Comparison of ENCODE assay signal across 13 cellular contexts in genomic region chr7:116357776-116358670, GRCh38.
DNase-seq lines count a peak whose midpoint lies in the region; ATAC-seq, FAIRE-seq and TF ChIP-seq lines count a peak whose summit lies in the region.
"Had no signal": no experiment of that assay in that cellular context is flagged by ENCODE, and none has a peak within 500 bp of the region (broad histone marks: within the 10 kb centered on the region; RNA-seq: fewer than 3 reads in every experiment).

No MANE protein-coding gene starts in this region.

- no peak overlapping the region for H3K27ac Mint-ChIP-seq in activated naive CD4-positive, alpha-beta T cell treated with anti-CD3 and anti-CD28 coated beads, Interleukin-2, amount 50 U/mL, for 72 hours
- H3K27ac Mint-ChIP-seq: activated CD4-positive, alpha-beta T cell treated with anti-CD3 and anti-CD28 coated beads, Interleukin-2, amount 10 ng/mL, durations not matched to agents 24 days and 14 days; activated naive CD8-positive, alpha-beta T cell; CD8-positive, alpha-beta T cell had no signal

- H3K27me3 ChIP-seq in RWPE2 (ENCODE audit: insufficient read depth, poor library complexity, severe bottlenecking) = no peaks in the 10 kb centered on the region

- H3K9ac ChIP-seq in kidney (ENCODE audit: low read length in 2 of 2) = no peak overlapping the region

- intact Hi-C loops in kidney (cut with DNase I) = no loop called here

- ATAC-seq in RWPE2 (ENCODE audit: low read depth) = no peak
- ATAC-seq in activated naive CD4-positive, alpha-beta T cell treated with anti-CD3 and anti-CD28 coated beads, Interleukin-2, amount 50 U/mL, for 72 hours = no peak
- ATAC-seq: CD8-positive, alpha-beta T cell had no signal

- H3K27ac ChIP-seq in RWPE2 (ENCODE audit: poor library complexity, severe bottlenecking) = peak overlapping the region; percentile 99
- H3K27ac ChIP-seq in kidney (ENCODE audit: low read depth in 2 of 2, low read length in 2 of 2) = no peak overlapping the region

- H3K4me1 ChIP-seq in RWPE2 (ENCODE audit: insufficient read depth, poor library complexity, severe bottlenecking) (peaks cover 55% of the 10 kb centered on the region), kidney (ENCODE audit: control insufficient read depth in 1 of 2, insufficient read depth in 1 of 2, low read depth in 1 of 2, low read length in 2 of 2) (peaks cover 0 to 2% of the 10 kb centered on the region in 2 donors)

- no peaks in the 10 kb centered on the region for H3K36me3 ChIP-seq in RWPE2 (ENCODE audit: low read depth)
- H3K36me3 ChIP-seq in kidney (ENCODE audit: control insufficient read depth in 1 of 2, insufficient read depth in 2 of 2, low read length in 2 of 2) = no peaks in the 10 kb centered on the region

- H3K9me3 Mint-ChIP-seq in activated naive CD4-positive, alpha-beta T cell treated with anti-CD3 and anti-CD28 coated beads, Interleukin-2, amount 50 U/mL, for 72 hours = no peaks in the 10 kb centered on the region
- H3K9me3 Mint-ChIP-seq: activated CD4-positive, alpha-beta T cell treated with anti-CD3 and anti-CD28 coated beads, Interleukin-2, amount 10 ng/mL, durations not matched to agents 24 days and 14 days; CD8-positive, alpha-beta T cell had no signal

- no peak for FAIRE-seq in kidney (lab: Jason Lieb, UNC)

- H3K4me3 ChIP-seq in RWPE2 (ENCODE audit: severe bottlenecking) (no peak overlapping the region), fibroblast of mammary gland (ENCODE audit: control insufficient read depth, low read depth, low read length) (no peak overlapping the region), kidney (ENCODE audit: low read length in 2 of 2) (no peak overlapping the region)
- H3K4me3 ChIP-seq: skin epidermis had no signal

- H3K36me3 Mint-ChIP-seq in activated naive CD4-positive, alpha-beta T cell treated with anti-CD3 and anti-CD28 coated beads, Interleukin-2, amount 50 U/mL, for 72 hours = no peaks in the 10 kb centered on the region
- H3K36me3 Mint-ChIP-seq: activated naive CD8-positive, alpha-beta T cell; CD8-positive, alpha-beta T cell; mesothelial cell of epicardium had no signal

- TF ChIP-seq CTCF in RWPE2 (IDR thresholded peaks at IDR 0.05; ENCODE audit: poor library complexity, severe bottlenecking) = no peak
- no peak for TF ChIP-seq CTCF in fibroblast of mammary gland (conservative IDR thresholded peaks at IDR 0.05; ENCODE audit: control insufficient read depth, insufficient read depth, low read depth, low read length)
- no peak for TF ChIP-seq CTCF in kidney (IDR thresholded peaks at IDR 0.05; ENCODE audit: borderline replicate concordance, extremely low read depth, insufficient read depth)

- DNase-seq in COLO829 (ENCODE audit: low spot score) = peak; percentile 26
- DNase-seq in RWPE2 (ENCODE audit: low spot score) = no peak
- peak; percentile 79 for DNase-seq in fibroblast of mammary gland (ENCODE audit: low read depth)
- peak; percentile 69 for DNase-seq in renal cortical epithelial cell (ENCODE audit: low read depth)
- DNase-seq in activated CD4-positive, alpha-beta T cell treated with anti-CD3 and anti-CD28 coated beads, Interleukin-2, amount 50 U/mL, for 48 hours = no peak
- no peak for DNase-seq in NCI-H1092 (lab: John Stamatoyannopoulos, UW)
- no peak for DNase-seq in kidney
- no peak for DNase-seq in activated naive CD4-positive, alpha-beta T cell treated with anti-CD3 and anti-CD28 coated beads, Interleukin-2, amount 50 U/mL, for 72 hours (ENCODE audit: low spot score in 2 of 2)
- DNase-seq: activated CD4-positive, alpha-beta T cell treated with anti-CD3 and anti-CD28 coated beads, Interleukin-2, amount 10 ng/mL, durations not matched to agents 24 days and 14 days; CD8-positive, alpha-beta T cell had no signal

- no peaks in the 10 kb centered on the region for H3K9me3 ChIP-seq in RWPE2 (ENCODE audit: severe bottlenecking)
- H3K9me3 ChIP-seq in kidney (ENCODE audit: control insufficient read depth in 1 of 2, low read length in 2 of 2) = no peaks in the 10 kb centered on the region

Comparison
In these comparisons a context has a peak if more than half of its experiments do, and no peak if none do; other contexts are left out.
1. DNase-seq: peak in COLO829 (single experiment), fibroblast of mammary gland (single experiment) and renal cortical epithelial cell (single experiment); none in RWPE2 (single experiment), activated CD4-positive, alpha-beta T cell treated with anti-CD3 and anti-CD28 coated beads, Interleukin-2, amount 50 U/mL, for 48 hours (0 of 2), NCI-H1092 (single experiment), kidney (single experiment) and activated naive CD4-positive, alpha-beta T cell treated with anti-CD3 and anti-CD28 coated beads, Interleukin-2, amount 50 U/mL, for 72 hours (0 of 2).